23 cellular contexts compared by ENCODE assay signal in genomic region chr18:73235921-73236320, GRCh38.
DNase-seq lines count a peak whose midpoint lies in the region; ATAC-seq and TF ChIP-seq lines count a peak whose summit lies in the region.
"Had no signal": no experiment of that assay in that cellular context is flagged by ENCODE, and none has a peak within 500 bp of the region (broad histone marks: within the 10 kb centered on the region; RNA-seq: fewer than 3 reads in every experiment).

No MANE protein-coding gene starts in this region.

- POLR2A ChIA-PET in PC-3 (lab: Charles Lee; ENCODE audit: unreplicated experiment) = no interaction called here

- H3K9ac ChIP-seq in PC-3 (ENCODE audit: low read length) (no peak overlapping the region), skeletal muscle satellite cell (ENCODE audit: low read depth, low read length) (peak overlapping the region; percentile 47)

- peak overlapping the region; percentile 18 for H3K4me2 ChIP-seq in PC-3 (ENCODE audit: low read length)
- H3K4me2 ChIP-seq in skeletal muscle satellite cell (ENCODE audit: low read length) = no peak overlapping the region

- no peak overlapping the region for H3K4me3 ChIP-seq in PC-3 (ENCODE audit: low read length)
- no peak overlapping the region for H3K4me3 ChIP-seq in skeletal muscle satellite cell (ENCODE audit: low read length)
- H3K4me3 ChIP-seq: left ventricle myocardium inferior, testis had no signal

- intact Hi-C loops in PC-3 (cut with micrococcal nuclease) = loop anchor here (2.0 kb wide), 1 partner anchor 47 kb away; no protein-coding TSS in a partner anchor

- no peak overlapping the region for H2AFZ ChIP-seq in PC-3 (ENCODE audit: low read length)

- H3K9me2 ChIP-seq in PC-3 (replicated peaks; ENCODE audit: low read length) = no peaks in the 10 kb centered on the region

- CTCF ChIA-PET in PC-3 (lab: Charles Lee) = no interaction called here

- no peaks in the 10 kb centered on the region for H3F3A ChIP-seq in PC-3 (ENCODE audit: low read length, unreplicated experiment)

- no peaks in the 10 kb centered on the region for H4K20me1 ChIP-seq in PC-3 (ENCODE audit: low read length)

- H3K79me2 ChIP-seq in PC-3 (ENCODE audit: low read length) = no peaks in the 10 kb centered on the region

- no peaks in the 10 kb centered on the region for H3K27me3 ChIP-seq in PC-3 (ENCODE audit: low read length)
- H3K27me3 ChIP-seq in skeletal muscle satellite cell (ENCODE audit: control insufficient read depth, insufficient read depth, low read length) = no peaks in the 10 kb centered on the region
- H3K27me3 ChIP-seq: testis had no signal

- TF ChIP-seq CTCF in PC-3 (conservative IDR thresholded peaks at IDR 0.05; ENCODE audit: low read depth, low read length) = no peak

- ATAC-seq in GM18868 (IDR thresholded peaks at IDR 0.05; ENCODE audit: unreplicated experiment) (peak; percentile 0), PC-3 (no peak), GM21723 (IDR thresholded peaks at IDR 0.05; ENCODE audit: unreplicated experiment) (no peak)
- ATAC-seq: naive thymus-derived CD8-positive, alpha-beta T cell had no signal

- H3K4me1 ChIP-seq in PC-3 (ENCODE audit: insufficient read depth, low read length) (peaks cover 12% of the 10 kb centered on the region), skeletal muscle satellite cell (ENCODE audit: control insufficient read depth, insufficient read depth, low read length) (no peaks in the 10 kb centered on the region)
- H3K4me1 ChIP-seq: left ventricle myocardium inferior, testis had no signal

- H3K9me3 ChIP-seq in PC-3 (ENCODE audit: low read length) = no peaks in the 10 kb centered on the region
- no peaks in the 10 kb centered on the region for H3K9me3 ChIP-seq in skeletal muscle satellite cell (replicated peaks; ENCODE audit: low read length)
- H3K9me3 ChIP-seq: left ventricle myocardium inferior, testis had no signal

- no peaks in the 10 kb centered on the region for H3K36me3 ChIP-seq in PC-3 (ENCODE audit: low read depth, low read length)
- no peaks in the 10 kb centered on the region for H3K36me3 ChIP-seq in skeletal muscle satellite cell (ENCODE audit: insufficient read depth, low read length)
- H3K36me3 ChIP-seq: left ventricle myocardium inferior had no signal

- DNase-seq in PC-3 (peak; percentile 4), epithelial cell of prostate (ENCODE audit: low read depth, low spot score) (no peak), retina (no peak), foreskin melanocyte (no peak)
- DNase-seq: activated CD4-positive, alpha-beta T cell treated with anti-CD3 and anti-CD28 coated beads, Interleukin-2, amount 50 U/mL, for 4 hours; activated CD4-positive, CD25-positive, alpha-beta regulatory T cell; aorta; CD8-positive, alpha-beta memory T cell; DMS79 treated with DMSO at 0.1 percent for 48 hours; HCEC 1CT; Karpas-422; left ventricle myocardium inferior; midbrain; naive thymus-derived CD8-positive, alpha-beta T cell; NCI-H1930; NCI-H345; NCI-H82; stimulated activated CD4-positive, alpha-beta T cell treated with anti-CD3 and anti-CD28 coated beads, Interleukin-4, amount 100 ng/mL, for 24 hours; stimulated activated naive CD4-positive, alpha-beta T cell; testis had no signal

- H3K27ac ChIP-seq in PC-3 (ENCODE audit: low read length) (peak overlapping the region; percentile 50), epithelial cell of prostate (peak overlapping the region; percentile 84)
- H3K27ac ChIP-seq: left ventricle myocardium inferior, testis had no signal

- BruUV-seq in PC-3 (replicated peaks; lab: Mats Ljungman, UMichigan) = TSS peak; percentile 80
